In genomic region chr12:67452119-67452805, GRCh38 we compare ENCODE assay signal across 9 cellular contexts.
A peak's percentile ranks its signal among the peaks of the same experiment; 100 is the strongest.
DNase-seq lines count a peak whose midpoint lies in the region; ATAC-seq and TF ChIP-seq lines count a peak whose summit lies in the region.
"Had no signal": no experiment of that assay in that cellular context is flagged by ENCODE, and none has a peak within 500 bp of the region (broad histone marks: within the 10 kb centered on the region; RNA-seq: fewer than 3 reads in every experiment).

No MANE protein-coding gene starts in this region.

- H3K27ac ChIP-seq in vagina: no peak overlapping the region
- H3K27ac ChIP-seq in spleen: no peak overlapping the region
- H3K27ac ChIP-seq in WERI-Rb-1: no peak overlapping the region
- H3K27ac ChIP-seq in colonic mucosa: no peak overlapping the region

- H3K4me3 Mint-ChIP-seq in effector memory CD8-positive, alpha-beta T cell: peak overlapping the region in 1 of 2 donors; percentile 0

- H3K4me3 ChIP-seq in vagina (no peak overlapping the region), spleen (no peak overlapping the region), WERI-Rb-1 (ENCODE audit: low read depth, low read length) (no peak overlapping the region), colonic mucosa (no peak overlapping the region)

- TF ChIP-seq CTCF in vagina (IDR thresholded peaks at IDR 0.05): no peak
- TF ChIP-seq CTCF in spleen (IDR thresholded peaks at IDR 0.05 in 8 of 11, conservative IDR thresholded peaks at IDR 0.05 in 3 of 11): no peak
- TF ChIP-seq CTCF in WERI-Rb-1 (IDR thresholded peaks at IDR 0.05; ENCODE audit: low read depth, low read length): no peak
- TF ChIP-seq CTCF in colonic mucosa (IDR thresholded peaks at IDR 0.05): no peak

- DNase-seq in effector memory CD8-positive, alpha-beta T cell: no peak
- DNase-seq in vagina (ENCODE audit: extremely low spot score in 2 of 2) (no peak), spleen (no peak), WERI-Rb-1 (no peak), colonic mucosa (no peak)

- TF ChIP-seq POLR2A in vagina (IDR thresholded peaks at IDR 0.05): no peak
- TF ChIP-seq POLR2A in spleen (IDR thresholded peaks at IDR 0.05): no peak

- no peaks in the 10 kb centered on the region for H3K9me3 Mint-ChIP-seq in effector memory CD8-positive, alpha-beta T cell

- H3K36me3 ChIP-seq in vagina: no peaks in the 10 kb centered on the region
- H3K36me3 ChIP-seq in spleen: no peaks in the 10 kb centered on the region
- H3K36me3 ChIP-seq in WERI-Rb-1: no peaks in the 10 kb centered on the region
- H3K36me3 ChIP-seq in colonic mucosa: no peaks in the 10 kb centered on the region

- H3K9me3 ChIP-seq in vagina (no peaks in the 10 kb centered on the region), spleen (no peaks in the 10 kb centered on the region), WERI-Rb-1 (ENCODE audit: severe bottlenecking) (no peaks in the 10 kb centered on the region), colonic mucosa (no peaks in the 10 kb centered on the region)

- H3K4me1 ChIP-seq in vagina: peaks cover 17% of the 10 kb centered on the region
- H3K4me1 ChIP-seq in spleen: peaks cover 0 to 38% (median 13%) of the 10 kb centered on the region in 6 donors
- H3K4me1 ChIP-seq in colonic mucosa: no peaks in the 10 kb centered on the region

- H3K27me3 ChIP-seq in vagina: no peaks in the 10 kb centered on the region
- no peaks in the 10 kb centered on the region for H3K27me3 ChIP-seq in spleen (replicated peaks in 1 of 7)
- no peaks in the 10 kb centered on the region for H3K27me3 ChIP-seq in WERI-Rb-1 (ENCODE audit: insufficient read depth, low read depth, severe bottlenecking)
- no peaks in the 10 kb centered on the region for H3K27me3 ChIP-seq in colonic mucosa

- 58 to 74% (median 65%) methylated on average over 7 of the region's 7 CpGs for WGBS in spleen, 5 donors

- no peak overlapping the region for H3K9ac ChIP-seq in colonic mucosa (ENCODE audit: low read depth in 2 of 2, low read length in 2 of 2)

- peaks cover 0 to 2% of the 10 kb centered on the region in 2 donors for H3K27me3 Mint-ChIP-seq in effector memory CD8-positive, alpha-beta T cell

- H3K4me1 Mint-ChIP-seq in effector memory CD8-positive, alpha-beta T cell (ENCODE audit: low read depth in 2 of 2): peaks cover 26 to 35% of the 10 kb centered on the region in 2 donors

- peak; percentile 78 for ATAC-seq in GM18868 (IDR thresholded peaks at IDR 0.05; ENCODE audit: unreplicated experiment)
- peak; percentile 66 for ATAC-seq in GM21526 (IDR thresholded peaks at IDR 0.05; ENCODE audit: low FRiP score, unreplicated experiment)
- ATAC-seq in HG03469 (IDR thresholded peaks at IDR 0.05; ENCODE audit: unreplicated experiment): peak; percentile 42
- ATAC-seq in effector memory CD8-positive, alpha-beta T cell (replicated peaks): peak; percentile 62
- ATAC-seq: HCT116 had no signal

- intact Hi-C loops in vagina (cut with DNase I) (no loop called here), spleen (cut with DNase I; ENCODE audit: low total_unique reads) (no loop called here), colonic mucosa (cut with DNase I) (no loop called here)

- peak overlapping the region; percentile 47 to 74 for H3K27ac Mint-ChIP-seq in effector memory CD8-positive, alpha-beta T cell

- H3K36me3 Mint-ChIP-seq in effector memory CD8-positive, alpha-beta T cell (ENCODE audit: insufficient read depth): no peaks in the 10 kb centered on the region
